ENCODE assay signal across 29 cellular contexts in the genomic region with DNA sequence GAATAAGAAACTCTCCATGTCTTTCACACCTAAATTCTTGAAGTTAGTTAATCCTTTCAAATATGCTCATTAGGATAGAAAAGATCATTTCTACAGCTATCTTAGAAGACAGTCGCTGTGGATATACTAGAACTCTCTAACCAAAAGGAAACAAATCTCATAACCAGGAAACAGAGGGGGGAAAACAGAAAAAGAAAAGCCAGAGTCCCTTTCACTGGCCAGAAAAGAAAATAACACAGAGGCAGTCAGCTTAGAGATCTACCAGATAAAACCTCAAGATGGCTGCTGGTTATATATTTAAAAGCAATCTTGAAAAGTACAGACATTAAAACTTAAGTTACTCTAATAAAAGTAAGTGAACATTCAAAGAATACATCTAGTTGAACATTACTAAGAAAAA. TPM values are rescaled to one million over a fixed set of nuclear protein-coding genes. Genes with fewer than 3 reads are reported as not detected.
DNase-seq lines count a peak whose midpoint lies in the region; ATAC-seq and TF ChIP-seq lines count a peak whose summit lies in the region.
"Had no signal": no experiment of that assay in that cellular context is flagged by ENCODE, and none has a peak within 500 bp of the region (broad histone marks: within the 10 kb centered on the region; RNA-seq: fewer than 3 reads in every experiment).

No MANE protein-coding gene starts in this region.

- H3K4me3 ChIP-seq in CD4-positive, CD25-positive, alpha-beta regulatory T cell (ENCODE audit: low read depth, low read length), result no peak overlapping the region
- H3K4me3 ChIP-seq in naive thymus-derived CD4-positive, alpha-beta T cell (ENCODE audit: low read length), result no peak overlapping the region
- H3K4me3 ChIP-seq: A549, cardiac muscle cell, esophagus muscularis mucosa, stomach, thyroid gland had no signal

- peaks cover 9% of the 10 kb centered on the region for H3K4me1 ChIP-seq in CD4-positive, CD25-positive, alpha-beta regulatory T cell (ENCODE audit: control insufficient read depth, insufficient read depth, low read length, poor library complexity, severe bottlenecking)
- H3K4me1 ChIP-seq in naive thymus-derived CD4-positive, alpha-beta T cell (ENCODE audit: control insufficient read depth in 2 of 2, insufficient read depth in 2 of 2, low read length in 2 of 2), result peaks cover 0 to 5% of the 10 kb centered on the region in 2 donors
- H3K4me1 ChIP-seq: A549, thyroid gland had no signal

- H3K27ac ChIP-seq in CD4-positive, CD25-positive, alpha-beta regulatory T cell (ENCODE audit: insufficient read depth, low read length, poor library complexity, severe bottlenecking), result peak overlapping the region; percentile 50
- H3K27ac ChIP-seq in naive thymus-derived CD4-positive, alpha-beta T cell (ENCODE audit: low read depth, low read length), result no peak overlapping the region
- H3K27ac ChIP-seq: A549, cardiac muscle cell, esophagus muscularis mucosa, stomach, thyroid gland had no signal

- H3K9me3 ChIP-seq in CD4-positive, CD25-positive, alpha-beta regulatory T cell (ENCODE audit: control insufficient read depth in 2 of 2, low read length in 2 of 2), result no peaks in the 10 kb centered on the region
- H3K9me3 ChIP-seq in naive thymus-derived CD4-positive, alpha-beta T cell (ENCODE audit: control insufficient read depth in 2 of 3, low read length in 3 of 3), result no peaks in the 10 kb centered on the region
- H3K9me3 ChIP-seq: A549, esophagus muscularis mucosa, stomach, thyroid gland had no signal

- intact Hi-C loops in naive thymus-derived CD4-positive, alpha-beta T cell (cut with micrococcal nuclease), result no loop called here

- TF ChIP-seq CTCF in WTC11 (IDR thresholded peaks at IDR 0.05), result no peak
- no peak for TF ChIP-seq CTCF in glutamatergic neuron (IDR thresholded peaks at IDR 0.05; ENCODE audit: partially characterized antibody, unreplicated experiment)

- H3K4me3 Mint-ChIP-seq in activated CD8-positive, alpha-beta memory T cell treated with anti-CD3 and anti-CD28 coated beads, Interleukin-2, amount 10 ng/mL, durations not matched to agents 7 days and 5 days, result no peak overlapping the region
- no peak overlapping the region for H3K4me3 Mint-ChIP-seq in CD4-positive, CD25-positive, alpha-beta regulatory T cell
- H3K4me3 Mint-ChIP-seq in WTC11 (no peak overlapping the region), glutamatergic neuron (ENCODE audit: unreplicated experiment) (no peak overlapping the region)
- H3K4me3 Mint-ChIP-seq in naive thymus-derived CD4-positive, alpha-beta T cell, result no peak overlapping the region
- H3K4me3 Mint-ChIP-seq: H9 had no signal

- CTCF ChIA-PET in activated CD8-positive, alpha-beta memory T cell treated with anti-CD3 and anti-CD28 coated beads, Interleukin-2, amount 10 ng/mL, durations not matched to agents 7 days and 5 days (lab: Charles Lee), result interaction anchor here (1.0 kb wide), 1 partner anchor 10 kb away, joined by 4 read pairs; no protein-coding TSS in a partner anchor
- CTCF ChIA-PET in WTC11 (lab: Charles Lee), result interaction anchor here (1.0 kb wide), 1 partner anchor 116 kb away, joined by 3 read pairs; no protein-coding TSS in a partner anchor
- CTCF ChIA-PET in naive thymus-derived CD4-positive, alpha-beta T cell (lab: Charles Lee), result interaction anchor here (1.2 kb wide), 1 partner anchor 20 kb away, joined by 3 read pairs; the partner anchor contains the start of gene NUP153

- H3K27me3 Mint-ChIP-seq in activated CD8-positive, alpha-beta memory T cell treated with anti-CD3 and anti-CD28 coated beads, Interleukin-2, amount 10 ng/mL, durations not matched to agents 7 days and 5 days, result no peaks in the 10 kb centered on the region
- no peaks in the 10 kb centered on the region for H3K27me3 Mint-ChIP-seq in CD4-positive, CD25-positive, alpha-beta regulatory T cell
- H3K27me3 Mint-ChIP-seq in WTC11 (ENCODE audit: low read depth) (no peaks in the 10 kb centered on the region), glutamatergic neuron (ENCODE audit: unreplicated experiment) (no peaks in the 10 kb centered on the region)
- H3K27me3 Mint-ChIP-seq in naive thymus-derived CD4-positive, alpha-beta T cell, result no peaks in the 10 kb centered on the region

- H3K36me3 ChIP-seq in CD4-positive, CD25-positive, alpha-beta regulatory T cell (ENCODE audit: control insufficient read depth, insufficient read depth, low read length), result peaks cover 46% of the 10 kb centered on the region
- peaks cover 0 to 40% (median 15%) of the 10 kb centered on the region in 3 experiments for H3K36me3 ChIP-seq in naive thymus-derived CD4-positive, alpha-beta T cell (ENCODE audit: control insufficient read depth in 2 of 3, insufficient read depth in 3 of 3, low read length in 3 of 3)

- ATAC-seq in activated CD8-positive, alpha-beta memory T cell treated with anti-CD3 and anti-CD28 coated beads, Interleukin-2, amount 10 ng/mL, durations not matched to agents 7 days and 5 days, result no peak
- no peak for ATAC-seq in CD4-positive, CD25-positive, alpha-beta regulatory T cell (ENCODE audit: low read depth in 2 of 2)
- ATAC-seq in WTC11 (no peak), GM21360 (IDR thresholded peaks at IDR 0.05; ENCODE audit: unreplicated experiment) (no peak)
- ATAC-seq in naive thymus-derived CD4-positive, alpha-beta T cell, result no peak
- ATAC-seq: A549, left cardiac atrium, Panc1 had no signal

- no peaks in the 10 kb centered on the region for H3K9me3 Mint-ChIP-seq in activated CD8-positive, alpha-beta memory T cell treated with anti-CD3 and anti-CD28 coated beads, Interleukin-2, amount 10 ng/mL, durations not matched to agents 7 days and 5 days (ENCODE audit: low read depth)
- peaks cover 0 to 1% (median 0%) of the 10 kb centered on the region in 7 donors for H3K9me3 Mint-ChIP-seq in CD4-positive, CD25-positive, alpha-beta regulatory T cell
- H3K9me3 Mint-ChIP-seq in WTC11 (peaks cover 4% of the 10 kb centered on the region; the same call in 1 of the 2 replicates), glutamatergic neuron (ENCODE audit: unreplicated experiment) (no peaks in the 10 kb centered on the region)
- H3K9me3 Mint-ChIP-seq in naive thymus-derived CD4-positive, alpha-beta T cell, result no peaks in the 10 kb centered on the region

- H3K36me3 Mint-ChIP-seq in activated CD8-positive, alpha-beta memory T cell treated with anti-CD3 and anti-CD28 coated beads, Interleukin-2, amount 10 ng/mL, durations not matched to agents 7 days and 5 days, result peaks cover 44% of the 10 kb centered on the region
- peaks cover 39% of the 10 kb centered on the region for H3K36me3 Mint-ChIP-seq in CD4-positive, CD25-positive, alpha-beta regulatory T cell
- H3K36me3 Mint-ChIP-seq in WTC11 (peaks cover 41% of the 10 kb centered on the region), glutamatergic neuron (ENCODE audit: unreplicated experiment) (no peaks in the 10 kb centered on the region)
- peaks cover 8 to 44% (median 30%) of the 10 kb centered on the region in 5 donors for H3K36me3 Mint-ChIP-seq in naive thymus-derived CD4-positive, alpha-beta T cell

- POLR2A ChIA-PET in WTC11 (lab: Charles Lee), result interaction anchor here (1.0 kb wide), 1 partner anchor 13 kb away, joined by 3 read pairs; no protein-coding TSS in a partner anchor
- POLR2A ChIA-PET in naive thymus-derived CD4-positive, alpha-beta T cell (lab: Charles Lee), result interaction anchor here (0.7 kb wide), 1 partner anchor 1526 kb away, joined by 3 read pairs; no protein-coding TSS in a partner anchor

- peak overlapping the region; percentile 49 for H3K27ac Mint-ChIP-seq in activated CD8-positive, alpha-beta memory T cell treated with anti-CD3 and anti-CD28 coated beads, Interleukin-2, amount 10 ng/mL, durations not matched to agents 7 days and 5 days
- no peak overlapping the region for H3K27ac Mint-ChIP-seq in CD4-positive, CD25-positive, alpha-beta regulatory T cell
- H3K27ac Mint-ChIP-seq in WTC11 (peak overlapping the region; percentile 70), glutamatergic neuron (ENCODE audit: unreplicated experiment) (peak overlapping the region; percentile 6)
- peak overlapping the region in 4 of 9 donors; percentile 3 to 39 (median 20) for H3K27ac Mint-ChIP-seq in naive thymus-derived CD4-positive, alpha-beta T cell

- no peak for DNase-seq in activated CD8-positive, alpha-beta memory T cell treated with anti-CD3 and anti-CD28 coated beads, Interleukin-2, amount 10 ng/mL, durations not matched to agents 7 days and 5 days
- no peak for DNase-seq in activated CD8-positive, alpha-beta memory T cell treated with anti-CD3 and anti-CD28 coated beads, Interleukin-2, amount 50 U/mL, for 4 hours
- no peak for DNase-seq in CD4-positive, CD25-positive, alpha-beta regulatory T cell
- DNase-seq in WTC11 (ENCODE audit: low spot score) (no peak), glutamatergic neuron (no peak), iPS-NIHi7 (ENCODE audit: extremely low spot score) (no peak)
- DNase-seq in naive thymus-derived CD4-positive, alpha-beta T cell, result no peak
- DNase-seq: activated naive CD4-positive, alpha-beta T cell treated with Interleukin-2 at 50 U/mL for 16 hours; activated T-cell treated with anti-CD3 and anti-CD28 coated beads, Interleukin-2, amount 50 U/mL, for 48 hours; aorta; cortex of kidney; DMS79 treated with DMSO at 0.1 percent for 48 hours; foreskin melanocyte; GF-D8; H9; left cardiac atrium; mammary epithelial cell; NCI-H1092 treated with DMSO at 0.1 percent for 48 hours; NCI-H187 treated with DMSO at 0.1 percent for 48 hours; NCI-H526; occipital lobe; SHP77; stomach; thyroid gland had no signal

- H3K4me1 Mint-ChIP-seq in activated CD8-positive, alpha-beta memory T cell treated with anti-CD3 and anti-CD28 coated beads, Interleukin-2, amount 10 ng/mL, durations not matched to agents 7 days and 5 days, result peaks cover 36% of the 10 kb centered on the region
- H3K4me1 Mint-ChIP-seq in CD4-positive, CD25-positive, alpha-beta regulatory T cell, result peaks cover 19 to 75% (median 55%) of the 10 kb centered on the region in 4 donors
- peaks cover 26% of the 10 kb centered on the region for H3K4me1 Mint-ChIP-seq in WTC11
- H3K4me1 Mint-ChIP-seq in glutamatergic neuron (ENCODE audit: low read depth, unreplicated experiment), result peaks cover 8% of the 10 kb centered on the region
- H3K4me1 Mint-ChIP-seq in naive thymus-derived CD4-positive, alpha-beta T cell, result peaks cover 35 to 68% (median 60%) of the 10 kb centered on the region in 7 donors

- no peaks in the 10 kb centered on the region for H3K27me3 ChIP-seq in CD4-positive, CD25-positive, alpha-beta regulatory T cell (ENCODE audit: control insufficient read depth, insufficient read depth, low read length)
- H3K27me3 ChIP-seq in naive thymus-derived CD4-positive, alpha-beta T cell (ENCODE audit: control insufficient read depth in 2 of 2, insufficient read depth in 2 of 2, low read length in 2 of 2), result no peaks in the 10 kb centered on the region
- H3K27me3 ChIP-seq: cardiac muscle cell, esophagus muscularis mucosa, stomach, thyroid gland had no signal

RNA-seq across cellular contexts. Expression of gene NUP153, which starts 19.6 kb away (rescaled TPM):
- total RNA-seq in activated CD8-positive, alpha-beta memory T cell treated with anti-CD3 and anti-CD28 coated beads, Interleukin-2, amount 10 ng/mL, durations not matched to agents 7 days and 5 days, result 10 to 100 TPM; 83.8 to 97.9 TPM
- 64.5 TPM for total RNA-seq in CD4-positive, CD25-positive, alpha-beta regulatory T cell
- 1 to 10 TPM; 4.2 to 4.9 (median 4.4) TPM for polyA plus RNA-seq in CD4-positive, CD25-positive, alpha-beta regulatory T cell
- total RNA-seq in WTC11 (2021), result 58.4 to 67.0 TPM (median 60.2 TPM) in 3 replicates
- 34.2 TPM for total RNA-seq in glutamatergic neuron (ENCODE audit: unreplicated experiment)
- total RNA-seq in naive thymus-derived CD4-positive, alpha-beta T cell, result 10 to 100 TPM; 47.7 to 90.9 (median 53.0) TPM
- polyA plus RNA-seq in naive thymus-derived CD4-positive, alpha-beta T cell, result 1 to 10 TPM; 2.5 to 6.5 TPM

Comparison
In these comparisons a context has a peak if more than half of its experiments do, and no peak if none do; other contexts are left out.
1. H3K27ac Mint-ChIP-seq: peak in activated CD8-positive, alpha-beta memory T cell treated with anti-CD3 and anti-CD28 coated beads, Interleukin-2, amount 10 ng/mL, durations not matched to agents 7 days and 5 days (single experiment), WTC11 (single experiment) and glutamatergic neuron (single experiment); none in CD4-positive, CD25-positive, alpha-beta regulatory T cell (0 of 3).